6 cellular contexts compared by ENCODE assay signal in the genomic region with DNA sequence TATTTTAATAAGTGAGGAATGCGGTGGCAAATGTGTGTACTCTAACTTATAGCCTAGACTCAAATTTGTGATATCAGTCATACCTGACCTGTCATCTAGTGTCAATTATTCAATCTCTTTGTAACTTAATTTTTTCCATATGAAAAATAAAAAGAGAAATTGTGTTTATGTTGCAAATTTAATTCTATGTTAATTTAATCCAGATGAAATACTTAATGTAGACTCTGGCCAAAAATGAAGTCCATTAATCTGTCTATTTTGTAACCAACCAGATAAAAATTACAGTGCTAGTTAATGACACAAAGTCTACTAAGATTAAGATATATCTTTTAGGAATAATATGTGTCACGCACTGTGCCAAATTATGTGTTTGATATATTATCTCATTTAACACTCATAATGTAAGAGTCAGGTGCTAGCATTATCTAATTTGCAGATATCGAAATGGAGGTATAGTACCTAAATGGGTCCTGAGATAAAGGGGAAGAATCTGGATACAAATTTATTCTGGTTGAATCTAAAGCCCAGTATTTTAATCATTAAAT.
"Had no signal": no experiment of that assay in that cellular context is flagged by ENCODE, and none has a peak within 500 bp of the region (broad histone marks: within the 10 kb centered on the region; RNA-seq: fewer than 3 reads in every experiment).

No MANE protein-coding gene starts in this region.

- H3K27ac ChIP-seq: HL-60 had no signal

- DNase-seq: IMR-90, KBM-7, KG1 had no signal

- ATAC-seq: HepG2, K562 had no signal

- H3K4me3 ChIP-seq: K562 had no signal
